12 cellular contexts compared by ENCODE assay signal in genomic region chr3:187024561-187025226, GRCh38.
A peak's percentile ranks its signal among the peaks of the same experiment; 100 is the strongest.
DNase-seq lines count a peak whose midpoint lies in the region; ATAC-seq and TF ChIP-seq lines count a peak whose summit lies in the region.
"Had no signal": no experiment of that assay in that cellular context is flagged by ENCODE, and none has a peak within 500 bp of the region (broad histone marks: within the 10 kb centered on the region; RNA-seq: fewer than 3 reads in every experiment).

No MANE protein-coding gene starts in this region.

- H3K27ac ChIP-seq in SU-DHL-6 (ENCODE audit: low read depth, low read length) = peak overlapping the region; percentile 100
- H3K27ac ChIP-seq: sigmoid colon, WERI-Rb-1 had no signal

- H3K4me1 Mint-ChIP-seq in stimulated activated naive CD8-positive, alpha-beta T cell treated with anti-CD3 and anti-CD28 coated beads, Interleukin-15, Interleukin-2, amounts not matched to agents 100 ng/mL and 50 ng/mL, for 24 hours (ENCODE audit: low read depth) = peaks cover 80% of the 10 kb centered on the region
- peaks cover 26% of the 10 kb centered on the region for H3K4me1 Mint-ChIP-seq in endothelial cell (ENCODE audit: unreplicated experiment)

- peaks cover 8% of the 10 kb centered on the region; the same call in 1 of the 2 replicates for H4K20me1 ChIP-seq in SU-DHL-6 (ENCODE audit: low read depth, low read length)

- peaks cover 7% of the 10 kb centered on the region for H3K9me3 Mint-ChIP-seq in stimulated activated naive CD8-positive, alpha-beta T cell treated with anti-CD3 and anti-CD28 coated beads, Interleukin-15, Interleukin-2, amounts not matched to agents 100 ng/mL and 50 ng/mL, for 24 hours
- H3K9me3 Mint-ChIP-seq in endothelial cell (ENCODE audit: unreplicated experiment) = no peaks in the 10 kb centered on the region

- peaks cover 39% of the 10 kb centered on the region for H3K36me3 Mint-ChIP-seq in stimulated activated naive CD8-positive, alpha-beta T cell treated with anti-CD3 and anti-CD28 coated beads, Interleukin-15, Interleukin-2, amounts not matched to agents 100 ng/mL and 50 ng/mL, for 24 hours (ENCODE audit: low read depth)
- peaks cover 21% of the 10 kb centered on the region for H3K36me3 Mint-ChIP-seq in endothelial cell (ENCODE audit: low read depth, unreplicated experiment)

- H2AFZ ChIP-seq in SU-DHL-6 (ENCODE audit: low read depth, low read length, severe bottlenecking) = no peak overlapping the region

- H3F3A ChIP-seq in SU-DHL-6 (ENCODE audit: insufficient read depth) = peaks cover 89% of the 10 kb centered on the region

- peaks cover 30% of the 10 kb centered on the region for H3K36me3 ChIP-seq in SU-DHL-6 (ENCODE audit: low read length)
- no peaks in the 10 kb centered on the region; the same call in 1 of the 2 replicates for H3K36me3 ChIP-seq in BE2C
- H3K36me3 ChIP-seq: sigmoid colon, WERI-Rb-1 had no signal

- peaks cover 20% of the 10 kb centered on the region for H3K4me1 ChIP-seq in BE2C
- H3K4me1 ChIP-seq: sigmoid colon had no signal

- peak overlapping the region; percentile 96 for H3K27ac Mint-ChIP-seq in stimulated activated naive CD8-positive, alpha-beta T cell treated with anti-CD3 and anti-CD28 coated beads, Interleukin-15, Interleukin-2, amounts not matched to agents 100 ng/mL and 50 ng/mL, for 24 hours
- peak overlapping the region; percentile 51 for H3K27ac Mint-ChIP-seq in endothelial cell (ENCODE audit: unreplicated experiment)

- H3K4me3 ChIP-seq in SU-DHL-6 (ENCODE audit: insufficient read depth, low read length, poor library complexity, severe bottlenecking) (peak overlapping the region; percentile 68), BE2C (ENCODE audit: low read depth, low read length) (no peak overlapping the region)
- H3K4me3 ChIP-seq: sigmoid colon had no signal

- DNase-seq in stimulated activated naive CD8-positive, alpha-beta T cell treated with anti-CD3 and anti-CD28 coated beads, Interleukin-15, Interleukin-2, amounts not matched to agents 100 U/mL and 50 U/mL, for 24 hours = no peak
- DNase-seq in endothelial cell (ENCODE audit: low spot score) (no peak), SHP77 treated with DMSO at 0.1 percent for 48 hours (lab: John Stamatoyannopoulos, UW) (no peak), globus pallidus (ENCODE audit: low spot score) (no peak), RPMI8226 (no peak), BE2C (no peak)
- DNase-seq: NCI-H1048, sigmoid colon, WERI-Rb-1 had no signal

- peak overlapping the region; percentile 67 for H3K9ac ChIP-seq in SU-DHL-6 (ENCODE audit: low read length)

- no peaks in the 10 kb centered on the region for H3K9me2 ChIP-seq in SU-DHL-6 (replicated peaks; ENCODE audit: insufficient read depth, low read length)

- H3K27me3 Mint-ChIP-seq in stimulated activated naive CD8-positive, alpha-beta T cell treated with anti-CD3 and anti-CD28 coated beads, Interleukin-15, Interleukin-2, amounts not matched to agents 100 ng/mL and 50 ng/mL, for 24 hours = no peaks in the 10 kb centered on the region
- H3K27me3 Mint-ChIP-seq in endothelial cell (ENCODE audit: unreplicated experiment) = peaks cover 7% of the 10 kb centered on the region

- TF ChIP-seq CTCF in SU-DHL-6 (IDR thresholded peaks at IDR 0.05; ENCODE audit: insufficient read depth, low read length, poor library complexity, severe bottlenecking) (no peak), endothelial cell (IDR thresholded peaks at IDR 0.05; ENCODE audit: unreplicated experiment) (no peak), BE2C (IDR thresholded peaks at IDR 0.05; ENCODE audit: low read depth, low read length) (no peak)

- peak overlapping the region; percentile 100 for H3K4me2 ChIP-seq in SU-DHL-6 (ENCODE audit: low read depth, low read length, poor library complexity, severe bottlenecking)

- H3K4me3 Mint-ChIP-seq in stimulated activated naive CD8-positive, alpha-beta T cell treated with anti-CD3 and anti-CD28 coated beads, Interleukin-15, Interleukin-2, amounts not matched to agents 100 ng/mL and 50 ng/mL, for 24 hours = peak overlapping the region; percentile 89
- no peak overlapping the region for H3K4me3 Mint-ChIP-seq in endothelial cell (ENCODE audit: unreplicated experiment)

- H3K79me2 ChIP-seq in SU-DHL-6 (ENCODE audit: insufficient read depth, low read length) = peaks cover 87% of the 10 kb centered on the region

- H3K9me3 ChIP-seq in SU-DHL-6 (ENCODE audit: insufficient read depth, low read length) (no peaks in the 10 kb centered on the region), BE2C (peaks cover 3% of the 10 kb centered on the region; the same call in 1 of the 2 replicates)

- no peak for ATAC-seq in stimulated activated naive CD8-positive, alpha-beta T cell treated with anti-CD3 and anti-CD28 coated beads, Interleukin-15, Interleukin-2, amounts not matched to agents 100 U/mL and 50 U/mL, for 24 hours
- ATAC-seq: left lobe of liver had no signal

- no peaks in the 10 kb centered on the region for H3K27me3 ChIP-seq in SU-DHL-6 (ENCODE audit: low read length)
- no peaks in the 10 kb centered on the region for H3K27me3 ChIP-seq in BE2C
- H3K27me3 ChIP-seq: sigmoid colon had no signal
